In genomic region chr1:89594096-89594740, GRCh38 we compare ENCODE assay signal across 16 cellular contexts.
"Had no signal": no experiment of that assay in that cellular context is flagged by ENCODE, and none has a peak within 500 bp of the region (broad histone marks: within the 10 kb centered on the region; RNA-seq: fewer than 3 reads in every experiment).

No MANE protein-coding gene starts in this region.

- H3K27me3 Mint-ChIP-seq: activated CD8-positive, alpha-beta T cell treated with anti-CD3 and anti-CD28 coated beads for 36 hours; activated naive CD8-positive, alpha-beta T cell treated with anti-CD3 and anti-CD28 coated beads, Interleukin-2, amount 10 ng/mL, durations not matched to agents 7 days and 5 days; stimulated activated naive CD8-positive, alpha-beta T cell treated with anti-CD3 and anti-CD28 coated beads, Interleukin-15, amount 100 ng/mL, for 72 hours had no signal

- DNase-seq: activated CD4-positive, alpha-beta T cell treated with anti-CD3 and anti-CD28 coated beads for 4 hours; activated CD8-positive, alpha-beta T cell treated with anti-CD3 and anti-CD28 coated beads for 36 hours; activated gamma-delta T cell; activated naive CD8-positive, alpha-beta T cell treated with anti-CD3 and anti-CD28 coated beads, Interleukin-2, amount 10 ng/mL, durations not matched to agents 7 days and 5 days; body of pancreas; caudate nucleus; endodermal cell; immature natural killer cell; kidney glomerular epithelial cell; left ventricle myocardium inferior; stimulated activated CD4-positive, alpha-beta T cell treated with anti-CD3 and anti-CD28 coated beads, Interleukin-2, amount 100 ng/mL, for 24 hours; stimulated activated naive CD8-positive, alpha-beta T cell treated with anti-CD3 and anti-CD28 coated beads, Interleukin-15, amount 100 ng/mL, for 72 hours; testis had no signal

- H3K9me3 ChIP-seq: body of pancreas, left ventricle myocardium inferior, testis had no signal

- H3K27ac ChIP-seq: body of pancreas, epithelial cell of prostate, left ventricle myocardium inferior, testis had no signal

- H3K27me3 ChIP-seq: body of pancreas, testis had no signal

- H3K4me1 ChIP-seq: body of pancreas, testis had no signal

- ATAC-seq: activated CD8-positive, alpha-beta T cell treated with anti-CD3 and anti-CD28 coated beads for 36 hours; body of pancreas; stimulated activated naive CD8-positive, alpha-beta T cell treated with anti-CD3 and anti-CD28 coated beads, Interleukin-15, amount 100 ng/mL, for 72 hours; WTC11 had no signal

- H3K4me3 Mint-ChIP-seq: activated CD8-positive, alpha-beta T cell treated with anti-CD3 and anti-CD28 coated beads for 36 hours; activated naive CD8-positive, alpha-beta T cell treated with anti-CD3 and anti-CD28 coated beads, Interleukin-2, amount 10 ng/mL, durations not matched to agents 7 days and 5 days; endodermal cell; immature natural killer cell; neural crest cell; stimulated activated naive CD8-positive, alpha-beta T cell treated with anti-CD3 and anti-CD28 coated beads, Interleukin-15, amount 100 ng/mL, for 72 hours; WTC11 had no signal

- H3K4me1 Mint-ChIP-seq: immature natural killer cell had no signal

- H3K9me3 Mint-ChIP-seq: activated CD8-positive, alpha-beta T cell treated with anti-CD3 and anti-CD28 coated beads for 36 hours; activated naive CD8-positive, alpha-beta T cell treated with anti-CD3 and anti-CD28 coated beads, Interleukin-2, amount 10 ng/mL, durations not matched to agents 7 days and 5 days; endodermal cell; immature natural killer cell; neural crest cell; stimulated activated naive CD8-positive, alpha-beta T cell treated with anti-CD3 and anti-CD28 coated beads, Interleukin-15, amount 100 ng/mL, for 72 hours; WTC11 had no signal

- H3K27ac Mint-ChIP-seq: activated naive CD8-positive, alpha-beta T cell treated with anti-CD3 and anti-CD28 coated beads, Interleukin-2, amount 10 ng/mL, durations not matched to agents 7 days and 5 days; immature natural killer cell; stimulated activated naive CD8-positive, alpha-beta T cell treated with anti-CD3 and anti-CD28 coated beads, Interleukin-15, amount 100 ng/mL, for 72 hours had no signal

- H3K4me3 ChIP-seq: body of pancreas, left ventricle myocardium inferior, testis had no signal
